In the genomic region with DNA sequence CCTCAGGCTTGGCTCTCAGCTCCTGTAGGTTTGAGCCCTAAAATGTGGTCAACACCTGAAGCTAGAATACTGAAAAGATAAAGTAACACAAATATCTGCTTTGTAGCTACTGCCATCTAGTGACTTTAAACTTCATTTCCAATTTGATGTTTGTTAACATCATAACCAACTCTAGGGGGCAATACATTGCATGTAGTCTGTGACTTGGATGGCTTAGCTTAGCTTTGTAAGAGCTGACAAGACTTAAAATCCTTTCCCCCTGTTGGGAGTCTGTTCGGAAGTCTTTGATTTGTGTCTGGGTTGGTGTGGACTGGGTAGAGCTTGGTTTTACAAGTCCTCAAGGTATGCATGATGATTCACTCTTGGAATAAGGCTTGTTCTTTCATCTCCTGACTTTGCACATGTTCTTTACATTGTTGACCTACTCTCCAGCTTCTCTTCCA, we compare ENCODE assay signal across 8 cellular contexts. TPM values are rescaled to one million over a fixed set of nuclear protein-coding genes. Genes with fewer than 3 reads are reported as not detected.
DNase-seq lines count a peak whose midpoint lies in the region; ATAC-seq and TF ChIP-seq lines count a peak whose summit lies in the region.

No MANE protein-coding gene starts in this region.

- no peaks in the 10 kb centered on the region for H3K4me1 ChIP-seq in left ventricle myocardium inferior

- no peaks in the 10 kb centered on the region for H3K9me3 Mint-ChIP-seq in T-cell

- no peak overlapping the region for H3K27ac Mint-ChIP-seq in T-cell

- H3K4me1 Mint-ChIP-seq in T-cell: no peaks in the 10 kb centered on the region

- CTCF ChIA-PET in T-cell (lab: Charles Lee): interaction anchor here (0.6 to 1.5 kb wide), 10 partner anchors 16 to 504 kb away, joined by 3 to 10 read pairs (median 4); a partner anchor contains a TSS

- H3K27me3 Mint-ChIP-seq in T-cell: peaks cover 6 to 20% of the 10 kb centered on the region in 2 donors

- no peaks in the 10 kb centered on the region for H3K36me3 ChIP-seq in left ventricle myocardium inferior

- TF ChIP-seq CTCF in left ventricle myocardium inferior (IDR thresholded peaks at IDR 0.05; ENCODE audit: borderline replicate concordance) (peak; percentile 70), foreskin fibroblast (IDR thresholded peaks at IDR 0.05; ENCODE audit: low read depth, low read length) (peak; percentile 82)

- ATAC-seq in HG02642 (IDR thresholded peaks at IDR 0.05; ENCODE audit: poor library complexity, unreplicated experiment) (peak; percentile 75), T-cell (replicated peaks in 1 of 4) (peak in 3 of 4 experiments; percentile 43 to 57 (median 46))

- no peaks in the 10 kb centered on the region for H3K9me3 ChIP-seq in left ventricle myocardium inferior (replicated peaks)

- no peak overlapping the region for H3K27ac ChIP-seq in left ventricle myocardium inferior (replicated peaks)

- H3K4me3 Mint-ChIP-seq in T-cell: no peak overlapping the region

- no peak for DNase-seq in left ventricle myocardium inferior
- no peak for DNase-seq in cardiac septum (ENCODE audit: low spot score)
- DNase-seq in NCI-H1694 treated with DMSO at 0.1 percent for 48 hours (lab: John Stamatoyannopoulos, UW): peak; percentile 27
- DNase-seq in T-cell: no peak
- peak; percentile 40 to 76 for DNase-seq in foreskin fibroblast
- peak; percentile 47 for DNase-seq in retina
- no peak for DNase-seq in activated naive CD4-positive, alpha-beta T cell treated with Interleukin-2 at 50 U/mL for 16 hours

- intact Hi-C loops in left ventricle myocardium inferior (cut with micrococcal nuclease): no loop called here
- intact Hi-C loops in cardiac septum (cut with DNase I): loop anchor here (10.0 kb wide), 1 partner anchor 475 kb away; no protein-coding TSS in a partner anchor

- H3K36me3 Mint-ChIP-seq in T-cell: no peaks in the 10 kb centered on the region

- POLR2A ChIA-PET in T-cell (lab: Charles Lee): interaction anchor here in 1 of 2 donors (0.6 kb wide), 1 partner anchor 354 kb away, joined by 5 read pairs; no protein-coding TSS in a partner anchor

- H3K4me3 ChIP-seq in left ventricle myocardium inferior: no peak overlapping the region
- no peak overlapping the region for H3K4me3 ChIP-seq in foreskin fibroblast (ENCODE audit: low read depth in 1 of 2, low read length in 2 of 2)

- H3K27me3 ChIP-seq in left ventricle myocardium inferior (ENCODE audit: low read depth): peaks cover 4% of the 10 kb centered on the region

RNA-seq across cellular contexts. Expression of a gene that starts 51.7 kb away (rescaled TPM):
- total RNA-seq in left ventricle myocardium inferior (0.05 TPM), cardiac septum (0.05 TPM), T-cell (under 1 TPM; 0.07 to 0.23 (median 0.12) TPM)

RNA-seq across cellular contexts. Expression of a gene that starts 51.8 kb away (rescaled TPM):
- total RNA-seq in left ventricle myocardium inferior: 33.6 TPM
- total RNA-seq in cardiac septum: 24.5 TPM
- total RNA-seq in T-cell: 10 to 100 TPM; 54.2 to 90.3 (median 59.9) TPM

Comparison
In these comparisons a context has a peak if more than half of its experiments do, and no peak if none do; other contexts are left out.
1. DNase-seq: peak in NCI-H1694 treated with DMSO at 0.1 percent for 48 hours (single experiment), foreskin fibroblast (2 of 2) and retina (single experiment); none in left ventricle myocardium inferior (single experiment), cardiac septum (single experiment), T-cell (0 of 34) and activated naive CD4-positive, alpha-beta T cell treated with Interleukin-2 at 50 U/mL for 16 hours (single experiment).